In the genomic region with DNA sequence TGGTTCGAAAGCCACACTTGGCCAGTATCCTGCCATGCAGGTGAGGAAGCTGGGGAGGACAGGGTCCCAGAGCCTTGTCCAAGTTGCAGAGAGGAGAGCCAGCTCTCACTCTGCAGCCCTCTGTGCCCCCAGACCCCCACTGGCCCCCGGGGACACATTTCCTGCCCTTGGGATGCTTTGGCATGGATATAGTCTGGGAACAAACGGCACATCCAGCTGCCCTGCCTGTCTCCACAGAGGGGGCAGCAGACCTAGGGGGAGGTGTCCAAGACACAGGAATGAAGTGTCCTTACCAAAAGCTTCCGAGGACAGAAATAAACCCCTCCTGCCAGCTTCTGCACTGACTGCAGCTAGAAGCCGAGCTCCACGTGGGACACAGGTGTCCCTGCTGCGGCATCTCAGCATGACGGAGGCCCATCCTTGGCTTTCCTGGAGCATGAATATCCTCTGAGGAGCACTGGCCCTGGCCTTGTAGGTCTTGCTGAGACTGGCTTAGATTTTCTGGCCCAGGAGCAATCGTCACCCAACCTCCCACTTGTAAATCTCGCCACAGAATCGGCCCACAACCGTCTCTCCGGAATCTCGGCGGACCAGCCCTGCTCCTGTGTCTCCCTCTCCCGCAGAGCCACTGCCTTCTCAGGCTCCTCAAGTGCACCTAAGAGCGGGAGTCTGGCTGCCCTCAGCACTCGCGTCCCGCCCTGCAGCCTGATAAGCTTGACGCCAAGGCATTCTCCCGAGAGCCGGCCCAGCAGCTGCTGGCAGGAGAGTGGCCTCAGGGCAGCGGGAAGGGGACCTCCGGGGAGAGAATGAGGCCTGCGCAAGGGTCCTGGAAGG, we compare ENCODE assay signal across 8 cellular contexts. TPM values are rescaled to one million over a fixed set of nuclear protein-coding genes. Genes with fewer than 3 reads are reported as not detected.
DNase-seq lines count a peak whose midpoint lies in the region; ATAC-seq and TF ChIP-seq lines count a peak whose summit lies in the region.

No MANE protein-coding gene starts in this region.

- in situ Hi-C loops in gastrocnemius medialis (cut with MboI; ENCODE audit: low sequenced_read_pairs in 4 of 4) = no loop called here

- peak overlapping the region; percentile 85 for H3K9ac ChIP-seq in Loucy (ENCODE audit: low read depth, low read length, poor library complexity, severe bottlenecking)

- H3K9me3 Mint-ChIP-seq in activated naive CD8-positive, alpha-beta T cell treated with anti-CD3 and anti-CD28 coated beads, Interleukin-2, amount 50 U/mL, for 24 hours = no peaks in the 10 kb centered on the region

- H3K27ac Mint-ChIP-seq in activated naive CD8-positive, alpha-beta T cell treated with anti-CD3 and anti-CD28 coated beads, Interleukin-2, amount 50 U/mL, for 24 hours = peak overlapping the region; percentile 99

- peaks cover 9% of the 10 kb centered on the region for H4K20me1 ChIP-seq in Loucy (ENCODE audit: insufficient read depth, low read length, poor library complexity, severe bottlenecking)

- no peaks in the 10 kb centered on the region for H3K9me3 ChIP-seq in Loucy (ENCODE audit: insufficient read depth, low read depth, low read length)
- H3K9me3 ChIP-seq in gastrocnemius medialis = no peaks in the 10 kb centered on the region

- H3K9me2 ChIP-seq in Loucy (replicated peaks; ENCODE audit: low read depth, low read length) = no peaks in the 10 kb centered on the region

- 0 out of 2 replicates have a peak overlapping the region, but pooled peaks have one; percentile 19 for H2AFZ ChIP-seq in Loucy (ENCODE audit: low read length)

- no peak for TF ChIP-seq POLR2A in gastrocnemius medialis (IDR thresholded peaks at IDR 0.05)

- H3K4me1 ChIP-seq in Loucy (ENCODE audit: insufficient read depth, low read length, poor library complexity, severe bottlenecking) (peaks cover 8% of the 10 kb centered on the region), gastrocnemius medialis (peaks cover 26 to 39% of the 10 kb centered on the region in 2 donors)

- peak overlapping the region; percentile 90 for H3K4me3 Mint-ChIP-seq in activated naive CD8-positive, alpha-beta T cell treated with anti-CD3 and anti-CD28 coated beads, Interleukin-2, amount 50 U/mL, for 24 hours

- peak overlapping the region; percentile 82 for H3K4me2 ChIP-seq in Loucy (ENCODE audit: low read depth, low read length, poor library complexity, severe bottlenecking)

- DNase-seq in NCI-H1092 treated with DMSO at 0.1 percent for 48 hours (lab: John Stamatoyannopoulos, UW) (peak; percentile 51), NCI-H1092 (lab: John Stamatoyannopoulos, UW) (no peak), hepatic stellate cell (ENCODE audit: low spot score) (peak; percentile 50), gastrocnemius medialis (peak in 1 of 2 donors; percentile 46), NCI-H128 (lab: John Stamatoyannopoulos, UW; ENCODE audit: unreplicated experiment) (no peak)
- DNase-seq in activated naive CD8-positive, alpha-beta T cell treated with anti-CD3 and anti-CD28 coated beads, Interleukin-2, amount 50 U/mL, for 24 hours = no peak

- peak overlapping the region; percentile 94 to 100 (median 98) for H3K27ac ChIP-seq in gastrocnemius medialis

- H3K36me3 ChIP-seq in Loucy (ENCODE audit: insufficient read depth, low read length) = no peaks in the 10 kb centered on the region
- H3K36me3 ChIP-seq in gastrocnemius medialis = peaks cover 0 to under 1% of the 10 kb centered on the region in 2 donors

- H3K4me1 Mint-ChIP-seq in activated naive CD8-positive, alpha-beta T cell treated with anti-CD3 and anti-CD28 coated beads, Interleukin-2, amount 50 U/mL, for 24 hours = peaks cover 48% of the 10 kb centered on the region

- ATAC-seq in activated naive CD8-positive, alpha-beta T cell treated with anti-CD3 and anti-CD28 coated beads, Interleukin-2, amount 50 U/mL, for 24 hours = no peak
- ATAC-seq in gastrocnemius medialis (peak; percentile 1 to 5), GM18519 (IDR thresholded peaks at IDR 0.05; ENCODE audit: low FRiP score, unreplicated experiment) (no peak)

- H3F3A ChIP-seq in Loucy (ENCODE audit: low read depth) = no peaks in the 10 kb centered on the region

- peaks cover 11% of the 10 kb centered on the region for H3K36me3 Mint-ChIP-seq in activated naive CD8-positive, alpha-beta T cell treated with anti-CD3 and anti-CD28 coated beads, Interleukin-2, amount 50 U/mL, for 24 hours (ENCODE audit: low read depth)

- H3K27me3 Mint-ChIP-seq in activated naive CD8-positive, alpha-beta T cell treated with anti-CD3 and anti-CD28 coated beads, Interleukin-2, amount 50 U/mL, for 24 hours = no peaks in the 10 kb centered on the region

- intact Hi-C loops in gastrocnemius medialis (cut with DNase I; ENCODE audit: low total_unique reads) = loop anchor here (2.0 kb wide), 2 partner anchors 102 to 110 kb away; partner anchors contain the start of genes METTL26 and RAB11FIP3

- H3K27me3 ChIP-seq in Loucy (ENCODE audit: insufficient read depth, low read length, poor library complexity, severe bottlenecking) (no peaks in the 10 kb centered on the region), gastrocnemius medialis (no peaks in the 10 kb centered on the region)

- H3K4me3 ChIP-seq in Loucy (ENCODE audit: low read length, poor library complexity, severe bottlenecking) (peak overlapping the region; percentile 82), gastrocnemius medialis (peak overlapping the region; percentile 77 to 87 (median 83))

- H3K79me2 ChIP-seq in Loucy (ENCODE audit: insufficient read depth, low read length) = peaks cover 36% of the 10 kb centered on the region

- TF ChIP-seq CTCF in Loucy (conservative IDR thresholded peaks at IDR 0.05; ENCODE audit: low read length) (no peak), gastrocnemius medialis (IDR thresholded peaks at IDR 0.05 in 4 of 5, conservative IDR thresholded peaks at IDR 0.05 in 1 of 5) (no peak)

RNA-seq across cellular contexts. Expression of gene CAPN15, which starts 1.1 kb away (rescaled TPM):
- total RNA-seq in gastrocnemius medialis = 10 to 100 TPM; 22.3 to 37.8 (median 27.4) TPM

RNA-seq across cellular contexts. Expression of gene PRR35, which starts 33.8 kb away (rescaled TPM):
- not detected for total RNA-seq in gastrocnemius medialis

RNA-seq across cellular contexts. Expression of gene NHLRC4, which starts 40.4 kb away (rescaled TPM):
- total RNA-seq in gastrocnemius medialis = under 1 TPM; 0.42 to 0.56 (median 0.48) TPM

RNA-seq across cellular contexts. Expression of gene PIGQ, which starts 43.4 kb away (rescaled TPM):
- total RNA-seq in gastrocnemius medialis = 10 to 100 TPM; 22.2 to 47.3 (median 38.5) TPM

Comparison
In these comparisons a context has a peak if more than half of its experiments do, and no peak if none do; other contexts are left out.
1. DNase-seq: peak in NCI-H1092 treated with DMSO at 0.1 percent for 48 hours (single experiment) and hepatic stellate cell (single experiment); none in NCI-H1092 (single experiment), activated naive CD8-positive, alpha-beta T cell treated with anti-CD3 and anti-CD28 coated beads, Interleukin-2, amount 50 U/mL, for 24 hours (single experiment) and NCI-H128 (single experiment).
2. ATAC-seq: peak in gastrocnemius medialis (2 of 2); none in activated naive CD8-positive, alpha-beta T cell treated with anti-CD3 and anti-CD28 coated beads, Interleukin-2, amount 50 U/mL, for 24 hours (single experiment) and GM18519 (single experiment).